ENCODE assay signal across 8 cellular contexts in genomic region chr20:34562643-34563042, GRCh38. TPM values are rescaled to one million over a fixed set of nuclear protein-coding genes. Genes with fewer than 3 reads are reported as not detected.
A peak's percentile ranks its signal among the peaks of the same experiment; 100 is the strongest.
DNase-seq lines count a peak whose midpoint lies in the region; ATAC-seq and TF ChIP-seq lines count a peak whose summit lies in the region.

No MANE protein-coding gene starts in this region.

- no peak overlapping the region for H3K27ac ChIP-seq in DND-41 (ENCODE audit: low read length)
- no peak overlapping the region for H3K27ac ChIP-seq in osteoblast (ENCODE audit: low read depth, low read length)

- H3K36me3 ChIP-seq in DND-41 (ENCODE audit: insufficient read depth, low read length) (peaks cover 62% of the 10 kb centered on the region), osteoblast (ENCODE audit: insufficient read depth, low read length) (no peaks in the 10 kb centered on the region)

- no peak overlapping the region for H3K4me2 ChIP-seq in DND-41 (ENCODE audit: insufficient read depth, low read length)
- no peak overlapping the region for H3K4me2 ChIP-seq in osteoblast (ENCODE audit: insufficient read depth, low read length)

- in situ Hi-C loops in KBM-7 (cut with MboI; ENCODE audit: low pct_unique_long_range_greater_than_20kb, low sequenced_read_pairs): no loop called here
- in situ Hi-C loops in astrocyte of the spinal cord (cut with HindIII; ENCODE audit: low sequenced_read_pairs): no loop called here

- H4K20me1 ChIP-seq in DND-41 (ENCODE audit: insufficient read depth, low read length) (peaks cover 4% of the 10 kb centered on the region; the same call in 1 of the 2 replicates), osteoblast (ENCODE audit: insufficient read depth, low read length) (no peaks in the 10 kb centered on the region)

- ATAC-seq in DND-41 (ENCODE audit: insufficient read depth, low read depth) (peak; percentile 58; the same call in 1 of the 3 replicates), HG03442 (IDR thresholded peaks at IDR 0.05; ENCODE audit: unreplicated experiment) (no peak)

- H3K27me3 ChIP-seq in DND-41 (ENCODE audit: insufficient read depth, low read length, poor library complexity): no peaks in the 10 kb centered on the region
- no peaks in the 10 kb centered on the region for H3K27me3 ChIP-seq in osteoblast (ENCODE audit: insufficient read depth, low read length)

- DNase-seq in DND-41: peak; percentile 18
- DNase-seq in KBM-7: peak; percentile 28
- no peak for DNase-seq in astrocyte of the spinal cord (ENCODE audit: low read depth, low spot score)
- peak; percentile 93 for DNase-seq in osteoblast (ENCODE audit: insufficient read length, low spot score, missing footprints)
- DNase-seq in effector CD8-positive, alpha-beta T cell (lab: John Stamatoyannopoulos, UW): no peak
- DNase-seq in activated CD8-positive, alpha-beta memory T cell treated with anti-CD3 and anti-CD28 coated beads, Interleukin-2, amount 50 U/mL, for 4 hours: no peak
- DNase-seq in islet precursor cell: no peak

- peak; percentile 51 for TF ChIP-seq CTCF in DND-41 (IDR thresholded peaks at IDR 0.05; ENCODE audit: borderline replicate concordance, extremely low read depth, low read length, poor library complexity, severe bottlenecking)
- peak; percentile 52 for TF ChIP-seq CTCF in astrocyte of the spinal cord (IDR thresholded peaks at IDR 0.05; ENCODE audit: low read depth, low read length)
- peak; percentile 52 for TF ChIP-seq CTCF in osteoblast (IDR thresholded peaks at IDR 0.05; ENCODE audit: extremely low read depth, low read depth, low read length)

- H2AFZ ChIP-seq in DND-41 (ENCODE audit: low read depth, low read length) (no peak overlapping the region), osteoblast (ENCODE audit: low read length) (no peak overlapping the region)

- no peaks in the 10 kb centered on the region for H3K9me3 ChIP-seq in DND-41 (ENCODE audit: insufficient read depth, low read length, severe bottlenecking)
- H3K9me3 ChIP-seq in osteoblast (ENCODE audit: low read depth, low read length): no peaks in the 10 kb centered on the region

- no peak overlapping the region for H3K9ac ChIP-seq in DND-41 (ENCODE audit: low read depth, low read length)

- H3K79me2 ChIP-seq in DND-41 (ENCODE audit: insufficient read depth, low read length) (no peaks in the 10 kb centered on the region), osteoblast (ENCODE audit: insufficient read depth, low read length) (no peaks in the 10 kb centered on the region)

- H3K4me1 ChIP-seq in DND-41 (ENCODE audit: insufficient read depth, low read length) (no peaks in the 10 kb centered on the region), osteoblast (ENCODE audit: insufficient read depth, low read length) (peaks cover 5% of the 10 kb centered on the region)

- H3K4me3 ChIP-seq in DND-41 (ENCODE audit: low read depth in 1 of 2, low read length in 2 of 2): no peak overlapping the region
- H3K4me3 ChIP-seq in astrocyte of the spinal cord (ENCODE audit: low read depth, low read length): no peak overlapping the region
- no peak overlapping the region for H3K4me3 ChIP-seq in osteoblast (ENCODE audit: insufficient read depth, low read length)

RNA-seq across cellular contexts. Expression of gene MAP1LC3A, which starts 4.1 kb away (rescaled TPM):
- total RNA-seq in osteoblast: 24.8 and 29.7 TPM in 2 replicates

RNA-seq across cellular contexts. Expression of gene DYNLRB1, which starts 46.4 kb away (rescaled TPM):
- total RNA-seq in osteoblast: 51.0 and 51.6 TPM in 2 replicates

Comparison
In these comparisons a context has a peak if more than half of its experiments do, and no peak if none do; other contexts are left out.
1. DNase-seq: peak in DND-41 (single experiment), KBM-7 (single experiment) and osteoblast (single experiment); none in astrocyte of the spinal cord (single experiment), effector CD8-positive, alpha-beta T cell (single experiment), activated CD8-positive, alpha-beta memory T cell treated with anti-CD3 and anti-CD28 coated beads, Interleukin-2, amount 50 U/mL, for 4 hours (single experiment) and islet precursor cell (single experiment).
2. Peak in every context shown above with its lines, with median percentiles within 50 percentile points of each other: CTCF ChIP-seq.